ENCODE assay signal across 36 cellular contexts in the genomic region with DNA sequence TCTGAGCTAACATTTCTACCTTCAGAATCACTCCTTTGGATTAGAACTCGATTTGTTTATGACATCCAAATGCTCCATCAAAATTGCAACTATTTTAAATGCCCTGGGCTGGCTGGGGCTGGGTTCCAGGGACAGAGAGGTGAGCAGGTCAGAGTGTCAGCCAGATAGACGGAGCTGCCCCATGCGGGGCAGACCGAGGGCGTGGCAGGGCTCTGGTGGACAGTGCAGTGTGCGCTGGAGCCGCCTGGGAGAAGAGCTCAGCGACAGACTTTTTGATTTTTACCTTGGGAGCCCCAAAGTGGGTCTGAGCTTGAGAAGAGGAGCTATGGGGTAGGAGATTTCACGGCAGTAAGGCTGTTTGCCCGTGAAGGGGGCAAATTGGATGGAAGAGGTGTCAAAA. TPM values are rescaled to one million over a fixed set of nuclear protein-coding genes. Genes with fewer than 3 reads are reported as not detected.
"Had no signal": no experiment of that assay in that cellular context is flagged by ENCODE, and none has a peak within 500 bp of the region (broad histone marks: within the 10 kb centered on the region; RNA-seq: fewer than 3 reads in every experiment).

No MANE protein-coding gene starts in this region.

- H3K27ac ChIP-seq: Peyer's patch, WERI-Rb-1 had no signal

- H3K36me3 Mint-ChIP-seq: activated CD8-positive, alpha-beta memory T cell treated with anti-CD3 and anti-CD28 coated beads, Interleukin-2, amount 10 ng/mL, durations not matched to agents 7 days and 5 days; activated naive CD4-positive, alpha-beta T cell treated with anti-CD3 and anti-CD28 coated beads, Interleukin-2, amount 10 ng/mL, durations not matched to agents 7 days and 5 days; activated naive CD8-positive, alpha-beta T cell; brain had no signal

- ATAC-seq: activated CD8-positive, alpha-beta memory T cell treated with anti-CD3 and anti-CD28 coated beads, Interleukin-2, amount 10 ng/mL, durations not matched to agents 7 days and 5 days; activated naive CD8-positive, alpha-beta T cell treated with anti-CD3 and anti-CD28 coated beads, Interleukin-2, amount 50 U/mL, for 24 hours; PC-3; SK-N-SH treated with all-trans-retinoic acid at 6 μM for 48 hours had no signal

- DNase-seq: activated CD4-positive, alpha-beta memory T cell treated with anti-CD3 and anti-CD28 coated beads, Interleukin-2, amount 10 ng/mL, durations not matched to agents 7 days and 5 days; activated CD4-positive, alpha-beta T cell treated with anti-CD3 and anti-CD28 coated beads for 1 hour; activated CD4-positive, alpha-beta T cell treated with anti-CD3 and anti-CD28 coated beads for 48 hours; activated CD4-positive, CD25-positive, alpha-beta regulatory T cell; activated CD8-positive, alpha-beta memory T cell treated with anti-CD3 and anti-CD28 coated beads for 24 hours; activated CD8-positive, alpha-beta memory T cell treated with anti-CD3 and anti-CD28 coated beads, Interleukin-2, amount 10 ng/mL, durations not matched to agents 7 days and 5 days; activated CD8-positive, alpha-beta memory T cell treated with anti-CD3 and anti-CD28 coated beads, Interleukin-2, amount 50 U/mL, for 48 hours; activated effector memory CD4-positive, alpha-beta T cell treated with Interleukin-2 at 50 U/mL for 16 hours; activated naive CD4-positive, alpha-beta T cell treated with anti-CD3 and anti-CD28 coated beads, Interleukin-2, amount 10 ng/mL, durations not matched to agents 7 days and 5 days; activated naive CD8-positive, alpha-beta T cell treated with anti-CD3 and anti-CD28 coated beads, Interleukin-2, amount 50 U/mL, for 24 hours; activated T-cell treated with anti-CD3 and anti-CD28 coated beads, Interleukin-2, amount 50 U/mL, for 48 hours; anterior cingulate cortex; caudate nucleus; Kasumi-1; MM.1S; MV-4-11; NCI-H1092; NCI-H1436 treated with DMSO at 0.1 percent for 48 hours; NCI-H1694 treated with DMSO at 0.1 percent for 48 hours; NCI-H2029; NCI-H345; NCI-H524 treated with DMSO at 0.1 percent for 48 hours; NK-92 treated with Interleukin-12 subunit alpha and Interleukin-12 subunit beta, amount 100 ng/mL, for 24 hours; PC-3; Peyer's patch; RPMI8226; SIG-M5; T-helper 1 cell; T1000; WERI-Rb-1 had no signal

- H3K4me3 Mint-ChIP-seq: activated CD4-positive, alpha-beta memory T cell treated with anti-CD3 and anti-CD28 coated beads, Interleukin-2, amount 10 ng/mL, durations not matched to agents 7 days and 5 days; activated CD8-positive, alpha-beta memory T cell treated with anti-CD3 and anti-CD28 coated beads, Interleukin-2, amount 10 ng/mL, durations not matched to agents 7 days and 5 days; activated naive CD4-positive, alpha-beta T cell treated with anti-CD3 and anti-CD28 coated beads, Interleukin-2, amount 10 ng/mL, durations not matched to agents 7 days and 5 days; activated naive CD8-positive, alpha-beta T cell; activated naive CD8-positive, alpha-beta T cell treated with anti-CD3 and anti-CD28 coated beads, Interleukin-2, amount 50 U/mL, for 24 hours; brain had no signal

- H3K27me3 ChIP-seq: Peyer's patch had no signal

- H3K9me3 Mint-ChIP-seq: activated CD4-positive, alpha-beta memory T cell treated with anti-CD3 and anti-CD28 coated beads, Interleukin-2, amount 10 ng/mL, durations not matched to agents 7 days and 5 days; activated naive CD4-positive, alpha-beta T cell treated with anti-CD3 and anti-CD28 coated beads, Interleukin-2, amount 10 ng/mL, durations not matched to agents 7 days and 5 days; activated naive CD8-positive, alpha-beta T cell treated with anti-CD3 and anti-CD28 coated beads, Interleukin-2, amount 50 U/mL, for 24 hours; brain had no signal

- H3K4me1 Mint-ChIP-seq: activated CD4-positive, alpha-beta memory T cell treated with anti-CD3 and anti-CD28 coated beads, Interleukin-2, amount 10 ng/mL, durations not matched to agents 7 days and 5 days; activated CD8-positive, alpha-beta memory T cell treated with anti-CD3 and anti-CD28 coated beads, Interleukin-2, amount 10 ng/mL, durations not matched to agents 7 days and 5 days; activated naive CD4-positive, alpha-beta T cell treated with anti-CD3 and anti-CD28 coated beads, Interleukin-2, amount 10 ng/mL, durations not matched to agents 7 days and 5 days; activated naive CD8-positive, alpha-beta T cell treated with anti-CD3 and anti-CD28 coated beads, Interleukin-2, amount 50 U/mL, for 24 hours had no signal

- H3K27ac Mint-ChIP-seq: activated CD4-positive, alpha-beta memory T cell treated with anti-CD3 and anti-CD28 coated beads, Interleukin-2, amount 10 ng/mL, durations not matched to agents 7 days and 5 days; activated CD8-positive, alpha-beta memory T cell treated with anti-CD3 and anti-CD28 coated beads, Interleukin-2, amount 10 ng/mL, durations not matched to agents 7 days and 5 days; activated naive CD4-positive, alpha-beta T cell treated with anti-CD3 and anti-CD28 coated beads, Interleukin-2, amount 10 ng/mL, durations not matched to agents 7 days and 5 days; activated naive CD8-positive, alpha-beta T cell; activated naive CD8-positive, alpha-beta T cell treated with anti-CD3 and anti-CD28 coated beads, Interleukin-2, amount 50 U/mL, for 24 hours; brain had no signal

- H3K36me3 ChIP-seq: Peyer's patch, WERI-Rb-1 had no signal

- H3K4me3 ChIP-seq: Peyer's patch had no signal

- H3K4me1 ChIP-seq: Peyer's patch had no signal

- H3K9me3 ChIP-seq: Peyer's patch had no signal

RNA-seq across cellular contexts. Expression of a gene that starts 33.8 kb away (rescaled TPM):
- total RNA-seq: activated CD4-positive, alpha-beta memory T cell treated with anti-CD3 and anti-CD28 coated beads, Interleukin-2, amount 10 ng/mL, durations not matched to agents 7 days and 5 days; activated CD8-positive, alpha-beta memory T cell treated with anti-CD3 and anti-CD28 coated beads, Interleukin-2, amount 10 ng/mL, durations not matched to agents 7 days and 5 days; bronchial epithelial cell; NCI-H460; Peyer's patch; T-helper 2 cell treated with Interferon-gamma antibody and Interleukin-4, amounts not matched to agents 100 ng/mL and 5 ng/mL, for 36 hours had no signal
